8 cellular contexts compared by ENCODE assay signal in the genomic region with DNA sequence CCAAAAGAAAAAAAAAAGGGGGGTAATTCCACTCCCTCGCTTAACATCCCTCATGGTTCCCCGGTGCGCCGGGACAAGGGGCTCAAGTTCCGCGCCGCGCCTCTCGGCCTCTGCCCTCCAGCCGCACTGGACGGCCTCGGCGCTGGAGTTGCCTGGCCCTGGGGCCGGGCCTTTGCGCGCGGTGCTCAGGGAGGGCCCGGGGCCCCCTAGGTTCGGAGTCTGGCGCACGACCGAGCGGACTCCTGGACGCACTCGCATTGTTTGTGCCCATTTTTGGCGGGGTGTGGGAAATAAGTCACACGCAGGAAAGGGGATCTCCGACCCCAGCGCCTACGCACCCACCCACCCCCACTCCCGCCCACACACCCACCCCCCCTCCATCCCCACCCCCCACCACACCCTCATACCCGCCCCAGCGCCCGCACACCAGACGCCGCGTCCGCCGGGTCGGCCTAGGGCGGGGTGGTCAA. TPM values are rescaled to one million over a fixed set of nuclear protein-coding genes. Genes with fewer than 3 reads are reported as not detected.
A peak's percentile ranks its signal among the peaks of the same experiment; 100 is the strongest.
DNase-seq lines count a peak whose midpoint lies in the region; ATAC-seq and TF ChIP-seq lines count a peak whose summit lies in the region.

No MANE protein-coding gene starts in this region.

- H3K9me3 Mint-ChIP-seq in CD14-positive monocyte, result peaks cover 0 to 6% (median 0%) of the 10 kb centered on the region in 7 donors

- H3K36me3 ChIP-seq in mesendoderm (ENCODE audit: control insufficient read depth, insufficient read depth, low read length) (peaks cover 30% of the 10 kb centered on the region), urinary bladder (ENCODE audit: insufficient read depth) (peaks cover 13% of the 10 kb centered on the region)

- peak overlapping the region; percentile 40 for H2BK120ac ChIP-seq in mesendoderm (ENCODE audit: low read depth, low read length)

- H3K4me3 Mint-ChIP-seq in CD14-positive monocyte, result peak overlapping the region; percentile 92 to 96

- H3K27ac ChIP-seq in mesendoderm (ENCODE audit: low read depth, low read length) (peak overlapping the region; percentile 54), urinary bladder (ENCODE audit: low read depth) (peak overlapping the region; percentile 70)

- H3K9ac ChIP-seq in mesendoderm (ENCODE audit: low read length), result peak overlapping the region; percentile 90

- DNase-seq in CD14-positive monocyte (ENCODE audit: low spot score), result no peak
- peak; percentile 70 for DNase-seq in ecto neural progenitor cell (ENCODE audit: low spot score)
- DNase-seq in mesendoderm, result peak; percentile 50
- no peak for DNase-seq in NCI-H187 treated with DMSO at 0.1 percent for 48 hours (lab: John Stamatoyannopoulos, UW)

- TF ChIP-seq CTCF in CD14-positive monocyte (IDR thresholded peaks at IDR 0.05), result no peak

- peak overlapping the region in 5 of 7 donors; percentile 90 to 96 (median 95) for H3K27ac Mint-ChIP-seq in CD14-positive monocyte

- H3K27me3 ChIP-seq in mesendoderm (ENCODE audit: insufficient read depth, low read length, poor library complexity), result no peaks in the 10 kb centered on the region

- H3K27me3 Mint-ChIP-seq in CD14-positive monocyte (ENCODE audit: low read depth in 3 of 3), result no peaks in the 10 kb centered on the region

- no peak overlapping the region for H4K8ac ChIP-seq in mesendoderm (ENCODE audit: low read depth, low read length)

- no peaks in the 10 kb centered on the region for H3K4me1 ChIP-seq in mesendoderm (ENCODE audit: control insufficient read depth, low read depth, low read length)
- H3K4me1 ChIP-seq in urinary bladder (ENCODE audit: insufficient read depth), result no peaks in the 10 kb centered on the region

- H2AK5ac ChIP-seq in mesendoderm (ENCODE audit: low read length), result no peak overlapping the region

- ATAC-seq in GM18909 (IDR thresholded peaks at IDR 0.05; ENCODE audit: poor library complexity, unreplicated experiment) (peak; percentile 38), HG03159 (IDR thresholded peaks at IDR 0.05; ENCODE audit: unreplicated experiment) (peak; percentile 31), SK-N-SH treated with all-trans-retinoic acid at 6 μM for 48 hours (peak; percentile 73)

- H2BK5ac ChIP-seq in mesendoderm (ENCODE audit: low read length), result peak overlapping the region; percentile 31

- no peak overlapping the region for H2BK15ac ChIP-seq in mesendoderm (replicated peaks; ENCODE audit: low read depth)

- H3K4ac ChIP-seq in mesendoderm (ENCODE audit: low read depth, low read length), result peak overlapping the region; percentile 82

- H3K18ac ChIP-seq in mesendoderm (ENCODE audit: low read length), result peak overlapping the region; percentile 93

- H3K56ac ChIP-seq in mesendoderm (ENCODE audit: low read length), result peak overlapping the region; percentile 96

- peaks cover 29% of the 10 kb centered on the region for H3K79me1 ChIP-seq in mesendoderm (ENCODE audit: low read length)

- peak overlapping the region; percentile 76 for H3K23ac ChIP-seq in mesendoderm (ENCODE audit: low read length)

- H3K36me3 Mint-ChIP-seq in CD14-positive monocyte, result peaks cover 68 to 77% of the 10 kb centered on the region in 2 donors

- peaks cover 43% of the 10 kb centered on the region for H3K79me2 ChIP-seq in mesendoderm (ENCODE audit: control insufficient read depth, insufficient read depth, low read length)

- WGBS in mesendoderm (ENCODE audit: extremely low coverage, insufficient coverage, low lambda C conversion rate), result no CpG with 5 or more reads among the region's 41 CpGs
- WGBS in urinary bladder, result under 1% methylated on average over 41 of the region's 41 CpGs

- peak overlapping the region; percentile 90 for H3K4me3 ChIP-seq in mesendoderm (ENCODE audit: low read length)
- peak overlapping the region; percentile 77 for H3K4me3 ChIP-seq in urinary bladder (ENCODE audit: low read depth, low read length)

- peak overlapping the region; percentile 29 for H3K4me2 ChIP-seq in mesendoderm (ENCODE audit: low read length)

- peaks cover 30% of the 10 kb centered on the region for H3K4me1 Mint-ChIP-seq in CD14-positive monocyte

- intact Hi-C loops in CD14-positive monocyte (cut with micrococcal nuclease), result no loop called here

- H4K5ac ChIP-seq in mesendoderm (ENCODE audit: low read length), result no peak overlapping the region

TF ChIP-seq in SK-N-SH treated with all-trans-retinoic acid at 6 μM for 48 hours, 23 proteins besides CTCF, POLR2A, EP300 and RAD21 (continues in another document):
- TF ChIP-seq ZNF70 (CRISPR knock-in tag; IDR thresholded peaks at IDR 0.05) (no peak), ZFP3 (CRISPR knock-in tag; IDR thresholded peaks at IDR 0.05) (no peak), PPARA (CRISPR knock-in tag; IDR thresholded peaks at IDR 0.05; ENCODE audit: borderline replicate concordance) (no peak), ZNF565 (CRISPR knock-in tag; conservative IDR thresholded peaks at IDR 0.05; ENCODE audit: low read depth) (no peak), TOX (CRISPR knock-in tag; IDR thresholded peaks at IDR 0.05; ENCODE audit: borderline replicate concordance) (no peak), TCF4 (CRISPR knock-in tag; IDR thresholded peaks at IDR 0.05; ENCODE audit: borderline replicate concordance) (no peak), ZFP30 (CRISPR knock-in tag; IDR thresholded peaks at IDR 0.05) (no peak)
- TF ChIP-seq, protein P1, sequence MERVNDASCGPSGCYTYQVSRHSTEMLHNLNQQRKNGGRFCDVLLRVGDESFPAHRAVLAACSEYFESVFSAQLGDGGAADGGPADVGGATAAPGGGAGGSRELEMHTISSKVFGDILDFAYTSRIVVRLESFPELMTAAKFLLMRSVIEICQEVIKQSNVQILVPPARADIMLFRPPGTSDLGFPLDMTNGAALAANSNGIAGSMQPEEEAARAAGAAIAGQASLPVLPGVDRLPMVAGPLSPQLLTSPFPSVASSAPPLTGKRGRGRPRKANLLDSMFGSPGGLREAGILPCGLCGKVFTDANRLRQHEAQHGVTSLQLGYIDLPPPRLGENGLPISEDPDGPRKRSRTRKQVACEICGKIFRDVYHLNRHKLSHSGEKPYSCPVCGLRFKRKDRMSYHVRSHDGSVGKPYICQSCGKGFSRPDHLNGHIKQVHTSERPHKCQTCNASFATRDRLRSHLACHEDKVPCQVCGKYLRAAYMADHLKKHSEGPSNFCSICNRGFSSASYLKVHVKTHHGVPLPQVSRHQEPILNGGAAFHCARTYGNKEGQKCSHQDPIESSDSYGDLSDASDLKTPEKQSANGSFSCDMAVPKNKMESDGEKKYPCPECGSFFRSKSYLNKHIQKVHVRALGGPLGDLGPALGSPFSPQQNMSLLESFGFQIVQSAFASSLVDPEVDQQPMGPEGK (CRISPR knock-in tag; IDR thresholded peaks at IDR 0.05; ENCODE audit: borderline replicate concordance), result no peak
- TF ChIP-seq, protein P2, sequence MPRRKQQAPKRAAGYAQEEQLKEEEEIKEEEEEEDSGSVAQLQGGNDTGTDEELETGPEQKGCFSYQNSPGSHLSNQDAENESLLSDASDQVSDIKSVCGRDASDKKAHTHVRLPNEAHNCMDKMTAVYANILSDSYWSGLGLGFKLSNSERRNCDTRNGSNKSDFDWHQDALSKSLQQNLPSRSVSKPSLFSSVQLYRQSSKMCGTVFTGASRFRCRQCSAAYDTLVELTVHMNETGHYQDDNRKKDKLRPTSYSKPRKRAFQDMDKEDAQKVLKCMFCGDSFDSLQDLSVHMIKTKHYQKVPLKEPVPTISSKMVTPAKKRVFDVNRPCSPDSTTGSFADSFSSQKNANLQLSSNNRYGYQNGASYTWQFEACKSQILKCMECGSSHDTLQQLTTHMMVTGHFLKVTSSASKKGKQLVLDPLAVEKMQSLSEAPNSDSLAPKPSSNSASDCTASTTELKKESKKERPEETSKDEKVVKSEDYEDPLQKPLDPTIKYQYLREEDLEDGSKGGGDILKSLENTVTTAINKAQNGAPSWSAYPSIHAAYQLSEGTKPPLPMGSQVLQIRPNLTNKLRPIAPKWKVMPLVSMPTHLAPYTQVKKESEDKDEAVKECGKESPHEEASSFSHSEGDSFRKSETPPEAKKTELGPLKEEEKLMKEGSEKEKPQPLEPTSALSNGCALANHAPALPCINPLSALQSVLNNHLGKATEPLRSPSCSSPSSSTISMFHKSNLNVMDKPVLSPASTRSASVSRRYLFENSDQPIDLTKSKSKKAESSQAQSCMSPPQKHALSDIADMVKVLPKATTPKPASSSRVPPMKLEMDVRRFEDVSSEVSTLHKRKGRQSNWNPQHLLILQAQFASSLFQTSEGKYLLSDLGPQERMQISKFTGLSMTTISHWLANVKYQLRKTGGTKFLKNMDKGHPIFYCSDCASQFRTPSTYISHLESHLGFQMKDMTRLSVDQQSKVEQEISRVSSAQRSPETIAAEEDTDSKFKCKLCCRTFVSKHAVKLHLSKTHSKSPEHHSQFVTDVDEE (CRISPR knock-in tag; IDR thresholded peaks at IDR 0.05), result no peak
- TF ChIP-seq, protein P3, sequence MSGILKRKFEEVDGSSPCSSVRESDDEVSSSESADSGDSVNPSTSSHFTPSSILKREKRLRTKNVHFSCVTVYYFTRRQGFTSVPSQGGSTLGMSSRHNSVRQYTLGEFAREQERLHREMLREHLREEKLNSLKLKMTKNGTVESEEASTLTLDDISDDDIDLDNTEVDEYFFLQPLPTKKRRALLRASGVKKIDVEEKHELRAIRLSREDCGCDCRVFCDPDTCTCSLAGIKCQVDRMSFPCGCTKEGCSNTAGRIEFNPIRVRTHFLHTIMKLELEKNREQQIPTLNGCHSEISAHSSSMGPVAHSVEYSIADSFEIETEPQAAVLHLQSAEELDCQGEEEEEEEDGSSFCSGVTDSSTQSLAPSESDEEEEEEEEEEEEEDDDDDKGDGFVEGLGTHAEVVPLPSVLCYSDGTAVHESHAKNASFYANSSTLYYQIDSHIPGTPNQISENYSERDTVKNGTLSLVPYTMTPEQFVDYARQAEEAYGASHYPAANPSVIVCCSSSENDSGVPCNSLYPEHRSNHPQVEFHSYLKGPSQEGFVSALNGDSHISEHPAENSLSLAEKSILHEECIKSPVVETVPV (CRISPR knock-in tag; IDR thresholded peaks at IDR 0.05), result no peak

RNA-seq across cellular contexts. Expression of a gene that starts 0.4 kb away (rescaled TPM):
- polyA plus RNA-seq in CD14-positive monocyte, result 1 to 10 TPM; 6.8 to 9.6 TPM
- 57.8 TPM for polyA plus RNA-seq in mesendoderm (2013, experiment 1 of 2)
- 56.7 TPM for polyA plus RNA-seq in mesendoderm (2013, experiment 2 of 2)
- 17.3 TPM for total RNA-seq in urinary bladder
- 42.7 TPM for polyA plus RNA-seq in urinary bladder

RNA-seq across cellular contexts. Expression of a gene that starts 0.5 kb away (rescaled TPM):
- 100 to 1,000 TPM; 390 to 437 TPM for polyA plus RNA-seq in CD14-positive monocyte
- 2,135 TPM for polyA plus RNA-seq in mesendoderm (2013, experiment 1 of 2)
- polyA plus RNA-seq in mesendoderm (2013, experiment 2 of 2), result 2,151 TPM
- 1,153 TPM for total RNA-seq in urinary bladder
- polyA plus RNA-seq in urinary bladder, result 2,769 TPM

RNA-seq across cellular contexts. Expression of a gene that starts 8.7 kb away (rescaled TPM):
- polyA plus RNA-seq in CD14-positive monocyte (100 to 1,000 TPM in 1 of 2 donors, 10 to 100 TPM in 1; 98.4 to 140 TPM), urinary bladder (77.9 TPM)
- 20.4 TPM for polyA plus RNA-seq in mesendoderm (2013, experiment 1 of 2)
- polyA plus RNA-seq in mesendoderm (2013, experiment 2 of 2), result 20.1 TPM
- 10.5 TPM for total RNA-seq in urinary bladder

RNA-seq across cellular contexts. Expression of a gene that starts 8.8 kb away (rescaled TPM):
- polyA plus RNA-seq in CD14-positive monocyte (10 to 100 TPM; 17.5 to 24.7 TPM), urinary bladder (30.3 TPM)
- 66.8 TPM for polyA plus RNA-seq in mesendoderm (2013, experiment 1 of 2)
- polyA plus RNA-seq in mesendoderm (2013, experiment 2 of 2), result 69.9 TPM
- total RNA-seq in urinary bladder, result 7.0 TPM

RNA-seq across cellular contexts. Expression of a gene that starts 11.6 kb away (rescaled TPM):
- polyA plus RNA-seq in CD14-positive monocyte (1 to 10 TPM in 1 of 2 donors, under 1 TPM in 1; 0.75 to 2.9 TPM), urinary bladder (30.4 TPM)
- polyA plus RNA-seq in mesendoderm (2013, experiment 1 of 2), result 22.8 TPM
- 22.6 TPM for polyA plus RNA-seq in mesendoderm (2013, experiment 2 of 2)
- total RNA-seq in urinary bladder, result 10.2 TPM

Comparison
In these comparisons a context has a peak if more than half of its experiments do, and no peak if none do; other contexts are left out.
1. DNase-seq: peak in ecto neural progenitor cell (single experiment) and mesendoderm (single experiment); none in CD14-positive monocyte (single experiment) and NCI-H187 treated with DMSO at 0.1 percent for 48 hours (single experiment).
2. Peak in every context shown above with its lines, with median percentiles within 50 percentile points of each other: ATAC-seq.